15 cellular contexts compared by ENCODE assay signal in genomic region chr11:133639408-133639807, GRCh38.
DNase-seq lines count a peak whose midpoint lies in the region; ATAC-seq and TF ChIP-seq lines count a peak whose summit lies in the region.
"Had no signal": no experiment of that assay in that cellular context is flagged by ENCODE, and none has a peak within 500 bp of the region (broad histone marks: within the 10 kb centered on the region; RNA-seq: fewer than 3 reads in every experiment).

No MANE protein-coding gene starts in this region.

- no peak overlapping the region for H3K4me3 Mint-ChIP-seq in endodermal cell
- H3K4me3 Mint-ChIP-seq: CD4-positive, alpha-beta memory T cell had no signal

- H3K27ac Mint-ChIP-seq in endodermal cell, result no peak overlapping the region
- H3K27ac Mint-ChIP-seq: CD4-positive, alpha-beta memory T cell had no signal

- peak; percentile 62 for ATAC-seq in Right ventricle myocardium superior (ENCODE audit: poor library complexity)
- no peak for ATAC-seq in GM19351 (IDR thresholded peaks at IDR 0.05; ENCODE audit: unreplicated experiment)

- no peaks in the 10 kb centered on the region for H3K36me3 Mint-ChIP-seq in endodermal cell (ENCODE audit: low read depth)
- H3K36me3 Mint-ChIP-seq: CD4-positive, alpha-beta memory T cell had no signal

- no peaks in the 10 kb centered on the region for H3K9me3 ChIP-seq in left ventricle myocardium inferior (replicated peaks)
- no peaks in the 10 kb centered on the region for H3K9me3 ChIP-seq in endodermal cell (ENCODE audit: control insufficient read depth, low read length)
- H3K9me3 ChIP-seq: HAP-1 had no signal

- H3K4me3 ChIP-seq in left ventricle myocardium inferior (no peak overlapping the region), endodermal cell (ENCODE audit: low read length) (no peak overlapping the region)
- H3K4me3 ChIP-seq: HAP-1 had no signal

- H3K27me3 Mint-ChIP-seq in endodermal cell (ENCODE audit: insufficient read depth), result peaks cover 55% of the 10 kb centered on the region

- no peak overlapping the region for H3K27ac ChIP-seq in left ventricle myocardium inferior (replicated peaks)
- H3K27ac ChIP-seq in endodermal cell (ENCODE audit: low read depth, low read length), result no peak overlapping the region

- H3K9ac ChIP-seq in endodermal cell (ENCODE audit: extremely low read depth, low read length, poor library complexity, severe bottlenecking), result no peak overlapping the region

- peaks cover 22% of the 10 kb centered on the region for H3K4me1 Mint-ChIP-seq in endodermal cell
- H3K4me1 Mint-ChIP-seq: CD4-positive, alpha-beta memory T cell had no signal

- H3K27me3 ChIP-seq in left ventricle myocardium inferior (ENCODE audit: low read depth), result peaks cover 24% of the 10 kb centered on the region
- peaks cover 14% of the 10 kb centered on the region for H3K27me3 ChIP-seq in endodermal cell (ENCODE audit: control insufficient read depth, insufficient read depth, low read length, poor library complexity, severe bottlenecking)

- TF ChIP-seq CTCF in left ventricle myocardium inferior (IDR thresholded peaks at IDR 0.05; ENCODE audit: borderline replicate concordance) (no peak), endodermal cell (conservative IDR thresholded peaks at IDR 0.05) (no peak)

- H3K9me3 Mint-ChIP-seq in endodermal cell, result peaks cover 3% of the 10 kb centered on the region

- DNase-seq in Right ventricle myocardium superior (no peak), left ventricle myocardium inferior (no peak), NCI-H1105 treated with DMSO at 0.1 percent for 48 hours (lab: John Stamatoyannopoulos, UW) (peak; percentile 16), endodermal cell (peak; percentile 8)
- no peak for DNase-seq in activated CD4-positive, alpha-beta T cell treated with anti-CD3 and anti-CD28 coated beads for 4 hours
- DNase-seq: C1 segment of cervical spinal cord; Calu3; CD4-positive, alpha-beta memory T cell; COR-L47; DMS53; DMS79 treated with DMSO at 0.1 percent for 48 hours; GF-D8; GOT3 had no signal

- intact Hi-C loops in Right ventricle myocardium superior (cut with DNase I), result no loop called here
- intact Hi-C loops in left ventricle myocardium inferior (cut with micrococcal nuclease), result no loop called here

- H3K4me1 ChIP-seq in left ventricle myocardium inferior, result no peaks in the 10 kb centered on the region
- no peaks in the 10 kb centered on the region for H3K4me1 ChIP-seq in endodermal cell (ENCODE audit: control insufficient read depth, insufficient read depth, low read length)
- H3K4me1 ChIP-seq: HAP-1 had no signal

- H3K36me3 ChIP-seq in left ventricle myocardium inferior (no peaks in the 10 kb centered on the region), endodermal cell (ENCODE audit: control insufficient read depth, insufficient read depth, low read length) (no peaks in the 10 kb centered on the region)
- H3K36me3 ChIP-seq: HAP-1 had no signal

- WGBS in endodermal cell (ENCODE audit: insufficient coverage in 1 of 2, insufficient read length in 1 of 2), 2 experiments, result 94 to 100% methylated on average over 2 of the region's 2 CpGs

Comparison
In these comparisons a context has a peak if more than half of its experiments do, and no peak if none do; other contexts are left out.
1. DNase-seq: peak in NCI-H1105 treated with DMSO at 0.1 percent for 48 hours (single experiment) and endodermal cell (single experiment); none in Right ventricle myocardium superior (single experiment), left ventricle myocardium inferior (single experiment) and activated CD4-positive, alpha-beta T cell treated with anti-CD3 and anti-CD28 coated beads for 4 hours (0 of 2).